26 cellular contexts compared by ENCODE assay signal in genomic region chr6:148944608-148945007, GRCh38.
"Had no signal": no experiment of that assay in that cellular context is flagged by ENCODE, and none has a peak within 500 bp of the region (broad histone marks: within the 10 kb centered on the region; RNA-seq: fewer than 3 reads in every experiment).

No MANE protein-coding gene starts in this region.

- DNase-seq: colonic mucosa; cortex of kidney; effector CD8-positive, alpha-beta T cell; effector memory CD8-positive, alpha-beta T cell; endodermal cell; erythroblast; esophagus squamous epithelium; foreskin melanocyte; gastrocnemius medialis; glutamatergic neuron; head of caudate nucleus; heart right ventricle; hippocampal formation; left cardiac atrium; left lung; left ventricle myocardium superior; lower lobe of right lung; mesendoderm; midbrain; naive B cell; naive thymus-derived CD8-positive, alpha-beta T cell had no signal

- H3K9me3 ChIP-seq: colonic mucosa, esophagus squamous epithelium, gastrocnemius medialis, heart right ventricle, left lung, lower lobe of right lung had no signal

- ATAC-seq: effector memory CD8-positive, alpha-beta T cell; esophagus mucosa; gastrocnemius medialis; heart right ventricle; left cardiac atrium; left lung; left ventricle myocardium superior; lower lobe of right lung; naive thymus-derived CD8-positive, alpha-beta T cell had no signal

- H3K4me1 ChIP-seq: colonic mucosa, gastrocnemius medialis, left lung, lower lobe of right lung had no signal

- H3K27me3 ChIP-seq: colonic mucosa, esophagus squamous epithelium, gastrocnemius medialis, heart right ventricle, left lung had no signal

- H3K4me3 ChIP-seq: colonic mucosa, esophagus squamous epithelium, gastrocnemius medialis, heart right ventricle, left lung, lower lobe of right lung had no signal

- FAIRE-seq: endometrium, islet of Langerhans, keratinocyte had no signal

- H3K27ac ChIP-seq: colonic mucosa, epithelial cell of prostate, esophagus squamous epithelium, gastrocnemius medialis, heart right ventricle, left lung, lower lobe of right lung had no signal

- H3K36me3 ChIP-seq: colonic mucosa, esophagus squamous epithelium, gastrocnemius medialis, heart right ventricle, left lung, lower lobe of right lung had no signal
